In genomic region chr4:99729186-99729585, GRCh38 we compare ENCODE assay signal across 38 cellular contexts.
"Had no signal": no experiment of that assay in that cellular context is flagged by ENCODE, and none has a peak within 500 bp of the region (broad histone marks: within the 10 kb centered on the region; RNA-seq: fewer than 3 reads in every experiment).

No MANE protein-coding gene starts in this region.

- H3K27ac Mint-ChIP-seq: activated naive CD4-positive, alpha-beta T cell treated with anti-CD3 and anti-CD28 coated beads for 36 hours; activated naive CD4-positive, alpha-beta T cell treated with anti-CD3 and anti-CD28 coated beads, Interleukin-2, amount 10 ng/mL, durations not matched to agents 7 days and 5 days; activated naive CD4-positive, alpha-beta T cell treated with anti-CD3 and anti-CD28 coated beads, Interleukin-2, amount 50 U/mL, for 24 hours; activated naive CD4-positive, alpha-beta T cell treated with anti-CD3 and anti-CD28 coated beads, Interleukin-2, amount 50 U/mL, for 72 hours; activated naive CD8-positive, alpha-beta T cell; activated naive CD8-positive, alpha-beta T cell treated with anti-CD3 and anti-CD28 coated beads for 36 hours; activated naive CD8-positive, alpha-beta T cell treated with anti-CD3 and anti-CD28 coated beads, Interleukin-2, amount 10 ng/mL, durations not matched to agents 7 days and 5 days; activated naive CD8-positive, alpha-beta T cell treated with anti-CD3 and anti-CD28 coated beads, Interleukin-2, amount 50 U/mL, for 24 hours; activated T-cell treated with anti-CD3 and anti-CD28 coated beads, Interleukin-2, amount 50 U/mL, for 24 hours; activated T-cell treated with anti-CD3 and anti-CD28 coated beads, Interleukin-2, amount 50 U/mL, for 72 hours; activated T-helper 1 cell treated with anti-CD3 and anti-CD28 coated beads, Interleukin-12 subunit alpha, Interleukin-12 subunit beta, Interleukin-2, Interleukin-4 antibody, amounts not matched to agents 30 ng/mL and 10 ng/mL and 1 ng/mL, durations not matched to agents 14 hours and 24 hours and 36 hours; activated T-helper 17 cell treated with anti-CD3 and anti-CD28 coated beads, Interleukin-2, amount 50 U/mL, for 72 hours; activated T-helper 2 cell treated with anti-CD3 and anti-CD28 coated beads, Interferon-gamma antibody, Interleukin-2, Interleukin-4, amounts not matched to agents 10 μg/mL and 5 μg/mL and 100 μg/mL, durations not matched to agents 14 hours and 24 hours and 36 hours; brain had no signal

- H3K27me3 ChIP-seq: adrenal gland, ascending aorta, body of pancreas, brain microvascular endothelial cell, breast epithelium, cardiac muscle cell had no signal

- H3K9me3 ChIP-seq: adrenal gland, ascending aorta, body of pancreas had no signal

- H3K4me1 Mint-ChIP-seq: activated naive CD4-positive, alpha-beta T cell treated with anti-CD3 and anti-CD28 coated beads, Interleukin-2, amount 10 ng/mL, durations not matched to agents 7 days and 5 days; activated naive CD4-positive, alpha-beta T cell treated with anti-CD3 and anti-CD28 coated beads, Interleukin-2, amount 50 U/mL, for 24 hours; activated naive CD8-positive, alpha-beta T cell treated with anti-CD3 and anti-CD28 coated beads for 36 hours; activated naive CD8-positive, alpha-beta T cell treated with anti-CD3 and anti-CD28 coated beads, Interleukin-2, amount 10 ng/mL, durations not matched to agents 7 days and 5 days; activated naive CD8-positive, alpha-beta T cell treated with anti-CD3 and anti-CD28 coated beads, Interleukin-2, amount 50 U/mL, for 24 hours; activated T-helper 17 cell treated with anti-CD3 and anti-CD28 coated beads, Interleukin-2, amount 50 U/mL, for 72 hours had no signal

- H3K36me3 Mint-ChIP-seq: activated naive CD4-positive, alpha-beta T cell treated with anti-CD3 and anti-CD28 coated beads, Interleukin-2, amount 10 ng/mL, durations not matched to agents 7 days and 5 days; activated naive CD4-positive, alpha-beta T cell treated with anti-CD3 and anti-CD28 coated beads, Interleukin-2, amount 50 U/mL, for 24 hours; activated naive CD8-positive, alpha-beta T cell; activated naive CD8-positive, alpha-beta T cell treated with anti-CD3 and anti-CD28 coated beads for 36 hours; activated naive CD8-positive, alpha-beta T cell treated with anti-CD3 and anti-CD28 coated beads, Interleukin-2, amount 10 ng/mL, durations not matched to agents 7 days and 5 days; brain had no signal

- H3K9me3 Mint-ChIP-seq: activated naive CD4-positive, alpha-beta T cell treated with anti-CD3 and anti-CD28 coated beads, Interleukin-2, amount 10 ng/mL, durations not matched to agents 7 days and 5 days; activated naive CD4-positive, alpha-beta T cell treated with anti-CD3 and anti-CD28 coated beads, Interleukin-2, amount 50 U/mL, for 24 hours; activated naive CD4-positive, alpha-beta T cell treated with anti-CD3 and anti-CD28 coated beads, Interleukin-2, amount 50 U/mL, for 72 hours; activated naive CD8-positive, alpha-beta T cell treated with anti-CD3 and anti-CD28 coated beads for 36 hours; activated naive CD8-positive, alpha-beta T cell treated with anti-CD3 and anti-CD28 coated beads, Interleukin-2, amount 50 U/mL, for 24 hours; activated T-cell treated with anti-CD3 and anti-CD28 coated beads, Interleukin-2, amount 50 U/mL, for 24 hours; activated T-cell treated with anti-CD3 and anti-CD28 coated beads, Interleukin-2, amount 50 U/mL, for 4 hours; activated T-helper 1 cell treated with anti-CD3 and anti-CD28 coated beads, Interleukin-12 subunit alpha, Interleukin-12 subunit beta, Interleukin-2, Interleukin-4 antibody, amounts not matched to agents 30 ng/mL and 10 ng/mL and 1 ng/mL, durations not matched to agents 14 hours and 24 hours and 36 hours; activated T-helper 17 cell treated with anti-CD3 and anti-CD28 coated beads, Interleukin-2, amount 50 U/mL, for 72 hours; activated T-helper 2 cell treated with anti-CD3 and anti-CD28 coated beads, Interferon-gamma antibody, Interleukin-2, Interleukin-4, amounts not matched to agents 10 μg/mL and 5 μg/mL and 100 μg/mL, durations not matched to agents 14 hours and 24 hours and 36 hours; central memory CD8-positive, alpha-beta T cell had no signal

- H3K4me3 ChIP-seq: adrenal gland, ascending aorta, body of pancreas, breast epithelium, cardiac muscle cell had no signal

- H3K27me3 Mint-ChIP-seq: activated naive CD4-positive, alpha-beta T cell treated with anti-CD3 and anti-CD28 coated beads, Interleukin-2, amount 10 ng/mL, durations not matched to agents 7 days and 5 days; activated naive CD8-positive, alpha-beta T cell treated with anti-CD3 and anti-CD28 coated beads, Interleukin-2, amount 50 U/mL, for 24 hours; brain had no signal

- H3K4me3 Mint-ChIP-seq: activated naive CD4-positive, alpha-beta T cell treated with anti-CD3 and anti-CD28 coated beads for 36 hours; activated naive CD4-positive, alpha-beta T cell treated with anti-CD3 and anti-CD28 coated beads, Interleukin-2, amount 10 ng/mL, durations not matched to agents 7 days and 5 days; activated naive CD4-positive, alpha-beta T cell treated with anti-CD3 and anti-CD28 coated beads, Interleukin-2, amount 50 U/mL, for 24 hours; activated naive CD8-positive, alpha-beta T cell; activated naive CD8-positive, alpha-beta T cell treated with anti-CD3 and anti-CD28 coated beads for 36 hours; activated naive CD8-positive, alpha-beta T cell treated with anti-CD3 and anti-CD28 coated beads, Interleukin-2, amount 10 ng/mL, durations not matched to agents 7 days and 5 days; activated naive CD8-positive, alpha-beta T cell treated with anti-CD3 and anti-CD28 coated beads, Interleukin-2, amount 50 U/mL, for 24 hours; activated T-cell treated with anti-CD3 and anti-CD28 coated beads, Interleukin-2, amount 50 U/mL, for 24 hours; activated T-cell treated with anti-CD3 and anti-CD28 coated beads, Interleukin-2, amount 50 U/mL, for 4 hours; activated T-cell treated with anti-CD3 and anti-CD28 coated beads, Interleukin-2, amount 50 U/mL, for 72 hours; activated T-helper 1 cell treated with anti-CD3 and anti-CD28 coated beads, Interleukin-12 subunit alpha, Interleukin-12 subunit beta, Interleukin-2, Interleukin-4 antibody, amounts not matched to agents 30 ng/mL and 10 ng/mL and 1 ng/mL, durations not matched to agents 14 hours and 24 hours and 36 hours; activated T-helper 17 cell treated with anti-CD3 and anti-CD28 coated beads, Interleukin-2, amount 50 U/mL, for 72 hours; brain; central memory CD8-positive, alpha-beta T cell had no signal

- H3K4me1 ChIP-seq: ascending aorta, breast epithelium had no signal

- H3K27ac ChIP-seq: adrenal gland, ascending aorta, body of pancreas, brain microvascular endothelial cell, breast epithelium, cardiac muscle cell had no signal

- H3K36me3 ChIP-seq: adrenal gland, ascending aorta, brain microvascular endothelial cell, breast epithelium, cardiac muscle cell had no signal

- DNase-seq: activated effector memory CD4-positive, alpha-beta T cell treated with anti-CD3 and anti-CD28 coated beads, Interleukin-2, amount 50 U/mL, for 16 hours; activated effector memory CD4-positive, alpha-beta T cell treated with Interleukin-2 at 50 U/mL for 16 hours; activated gamma-delta T cell; activated gamma-delta T cell treated with Interleukin-2 at 50 U/mL for 16 hours; activated naive CD4-positive, alpha-beta T cell; activated naive CD4-positive, alpha-beta T cell treated with anti-CD3 and anti-CD28 coated beads for 36 hours; activated naive CD4-positive, alpha-beta T cell treated with anti-CD3 and anti-CD28 coated beads, Interleukin-2, amount 10 ng/mL, durations not matched to agents 7 days and 5 days; activated naive CD4-positive, alpha-beta T cell treated with anti-CD3 and anti-CD28 coated beads, Interleukin-2, amount 50 U/mL, for 16 hours; activated naive CD4-positive, alpha-beta T cell treated with Interleukin-2 at 50 U/mL for 16 hours; activated naive CD8-positive, alpha-beta T cell treated with anti-CD3 and anti-CD28 coated beads for 36 hours; activated naive CD8-positive, alpha-beta T cell treated with anti-CD3 and anti-CD28 coated beads, Interleukin-2, amount 10 ng/mL, durations not matched to agents 7 days and 5 days; activated naive CD8-positive, alpha-beta T cell treated with anti-CD3 and anti-CD28 coated beads, Interleukin-2, amount 50 U/mL, for 24 hours; activated T-cell treated with anti-CD3 and anti-CD28 coated beads, Interleukin-2, amount 50 U/mL, for 1 hour; activated T-cell treated with anti-CD3 and anti-CD28 coated beads, Interleukin-2, amount 50 U/mL, for 24 hours; activated T-cell treated with anti-CD3 and anti-CD28 coated beads, Interleukin-2, amount 50 U/mL, for 4 hours; activated T-cell treated with anti-CD3 and anti-CD28 coated beads, Interleukin-2, amount 50 U/mL, for 48 hours; activated T-cell treated with anti-CD3 and anti-CD28 coated beads, Interleukin-2, amount 50 U/mL, for 72 hours; adrenal gland; amniotic stem cell; amygdala; anterior cingulate cortex; aorta; body of pancreas; brain microvascular endothelial cell; caudate nucleus; central memory CD4-positive, alpha-beta T cell; cerebellar nuclear complex had no signal
